In the genomic region with DNA sequence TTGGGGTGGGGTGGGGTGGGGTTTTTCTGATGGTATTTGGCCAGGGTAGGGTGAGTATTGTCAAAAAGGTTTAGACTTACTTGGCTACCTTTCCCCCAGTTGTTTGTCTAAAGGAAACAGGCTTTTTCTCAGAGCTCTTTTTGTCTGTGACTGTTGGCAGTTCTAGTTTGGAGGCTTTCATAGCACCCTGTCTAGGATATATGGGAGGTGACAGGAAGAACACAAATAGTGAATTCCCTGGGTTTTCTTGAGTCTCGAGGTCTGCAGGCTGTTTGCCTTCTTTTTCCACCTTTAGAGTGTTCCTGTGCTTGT, we compare ENCODE assay signal across 12 cellular contexts. TPM values are rescaled to one million over a fixed set of nuclear protein-coding genes. Genes with fewer than 3 reads are reported as not detected.
DNase-seq lines count a peak whose midpoint lies in the region; ATAC-seq and TF ChIP-seq lines count a peak whose summit lies in the region.
"Had no signal": no experiment of that assay in that cellular context is flagged by ENCODE, and none has a peak within 500 bp of the region (broad histone marks: within the 10 kb centered on the region; RNA-seq: fewer than 3 reads in every experiment).

No MANE protein-coding gene starts in this region.

- peak overlapping the region; percentile 54 for H3K27ac Mint-ChIP-seq in stimulated activated naive CD8-positive, alpha-beta T cell treated with anti-CD3 and anti-CD28 coated beads, Interleukin-15, Interleukin-2, amounts not matched to agents 100 ng/mL and 50 ng/mL, for 24 hours
- H3K27ac Mint-ChIP-seq in T-helper 17 cell = peak overlapping the region; percentile 91
- peak overlapping the region; percentile 75 for H3K27ac Mint-ChIP-seq in endothelial cell (ENCODE audit: unreplicated experiment)

- no peak for ATAC-seq in stimulated activated naive CD8-positive, alpha-beta T cell treated with anti-CD3 and anti-CD28 coated beads, Interleukin-15, Interleukin-2, amounts not matched to agents 100 U/mL and 50 U/mL, for 24 hours
- ATAC-seq in T-helper 17 cell (no peak), HG03571 (IDR thresholded peaks at IDR 0.05; ENCODE audit: unreplicated experiment) (no peak)

- H3K27me3 Mint-ChIP-seq in stimulated activated naive CD8-positive, alpha-beta T cell treated with anti-CD3 and anti-CD28 coated beads, Interleukin-15, Interleukin-2, amounts not matched to agents 100 ng/mL and 50 ng/mL, for 24 hours = no peaks in the 10 kb centered on the region
- no peaks in the 10 kb centered on the region for H3K27me3 Mint-ChIP-seq in T-helper 17 cell
- H3K27me3 Mint-ChIP-seq in endothelial cell (ENCODE audit: unreplicated experiment) = peaks cover 1% of the 10 kb centered on the region

- no peak for DNase-seq in stimulated activated naive CD8-positive, alpha-beta T cell treated with anti-CD3 and anti-CD28 coated beads, Interleukin-15, Interleukin-2, amounts not matched to agents 100 U/mL and 50 U/mL, for 24 hours
- DNase-seq in T-helper 17 cell (no peak), endothelial cell (ENCODE audit: low spot score) (no peak), hepatic stellate cell (ENCODE audit: low spot score) (no peak), AG08396 (ENCODE audit: low spot score) (no peak), anterior cingulate cortex (lab: John Stamatoyannopoulos, UW) (no peak)
- DNase-seq: DMS153, NCI-H1105, ovary had no signal

- TF ChIP-seq CTCF in endothelial cell (IDR thresholded peaks at IDR 0.05; ENCODE audit: unreplicated experiment) = no peak

- no peaks in the 10 kb centered on the region for H3K9me3 ChIP-seq in T-helper 17 cell (ENCODE audit: control insufficient read depth, low read length, poor library complexity, severe bottlenecking)
- H3K9me3 ChIP-seq: ovary, SK-N-SH had no signal

- peaks cover 63% of the 10 kb centered on the region for H3K4me1 Mint-ChIP-seq in stimulated activated naive CD8-positive, alpha-beta T cell treated with anti-CD3 and anti-CD28 coated beads, Interleukin-15, Interleukin-2, amounts not matched to agents 100 ng/mL and 50 ng/mL, for 24 hours (ENCODE audit: low read depth)
- H3K4me1 Mint-ChIP-seq in T-helper 17 cell = peaks cover 26% of the 10 kb centered on the region
- peaks cover 3% of the 10 kb centered on the region for H3K4me1 Mint-ChIP-seq in endothelial cell (ENCODE audit: unreplicated experiment)

- H3K36me3 Mint-ChIP-seq in stimulated activated naive CD8-positive, alpha-beta T cell treated with anti-CD3 and anti-CD28 coated beads, Interleukin-15, Interleukin-2, amounts not matched to agents 100 ng/mL and 50 ng/mL, for 24 hours (ENCODE audit: low read depth) = peaks cover 34% of the 10 kb centered on the region
- H3K36me3 Mint-ChIP-seq in T-helper 17 cell (ENCODE audit: low read depth) (peaks cover 3% of the 10 kb centered on the region), endothelial cell (ENCODE audit: low read depth, unreplicated experiment) (no peaks in the 10 kb centered on the region)

- H3K4me3 Mint-ChIP-seq in stimulated activated naive CD8-positive, alpha-beta T cell treated with anti-CD3 and anti-CD28 coated beads, Interleukin-15, Interleukin-2, amounts not matched to agents 100 ng/mL and 50 ng/mL, for 24 hours = no peak overlapping the region
- H3K4me3 Mint-ChIP-seq in T-helper 17 cell (no peak overlapping the region), endothelial cell (ENCODE audit: unreplicated experiment) (no peak overlapping the region)

- H3K9me3 Mint-ChIP-seq in stimulated activated naive CD8-positive, alpha-beta T cell treated with anti-CD3 and anti-CD28 coated beads, Interleukin-15, Interleukin-2, amounts not matched to agents 100 ng/mL and 50 ng/mL, for 24 hours = no peaks in the 10 kb centered on the region
- no peaks in the 10 kb centered on the region for H3K9me3 Mint-ChIP-seq in endothelial cell (ENCODE audit: unreplicated experiment)

RNA-seq across cellular contexts. Expression of a gene that starts 13.5 kb away (rescaled TPM):
- total RNA-seq in T-helper 17 cell = 100 to 1,000 TPM; 108 to 112 TPM
- 50.9 TPM for total RNA-seq in endothelial cell (ENCODE audit: unreplicated experiment)
